ENCODE assay signal across 26 cellular contexts in genomic region chr2:208879666-208880065, GRCh38.
"Had no signal": no experiment of that assay in that cellular context is flagged by ENCODE, and none has a peak within 500 bp of the region (broad histone marks: within the 10 kb centered on the region; RNA-seq: fewer than 3 reads in every experiment).

No MANE protein-coding gene starts in this region.

- ATAC-seq: effector memory CD8-positive, alpha-beta T cell; esophagus mucosa; foreskin keratinocyte; gastrocnemius medialis; heart right ventricle; left cardiac atrium; left lung; left ventricle myocardium superior; lower lobe of right lung; mucosa of descending colon had no signal

- H3K27me3 Mint-ChIP-seq: dendritic cell treated with granulocyte-macrophage colony-stimulating factor and Interleukin-4, amounts not matched to agents 40 ng/mL and 50 ng/mL, for 4 days; effector memory CD8-positive, alpha-beta T cell; naive B cell had no signal

- H3K27ac Mint-ChIP-seq: dendritic cell treated with granulocyte-macrophage colony-stimulating factor and Interleukin-4, amounts not matched to agents 40 ng/mL and 50 ng/mL, for 4 days; effector memory CD8-positive, alpha-beta T cell; endodermal cell; mesothelial cell of epicardium; naive B cell had no signal

- DNase-seq: colonic mucosa; cortex of kidney; effector CD8-positive, alpha-beta T cell; effector memory CD8-positive, alpha-beta T cell; endodermal cell; erythroblast; gastrocnemius medialis; glutamatergic neuron; head of caudate nucleus; heart right ventricle; hippocampal formation; left cardiac atrium; left lung; left ventricle myocardium superior; lower lobe of right lung; mesenchymal stem cell; mucosa of descending colon; naive B cell had no signal

- H3K27ac ChIP-seq: colonic mucosa, epithelial cell of prostate, foreskin keratinocyte, gastrocnemius medialis, heart right ventricle, left lung, lower lobe of right lung had no signal

- H3K27me3 ChIP-seq: colonic mucosa, foreskin keratinocyte, gastrocnemius medialis, left lung had no signal

- H3K4me1 Mint-ChIP-seq: naive B cell had no signal

- H3K36me3 Mint-ChIP-seq: naive B cell had no signal

- H3K4me1 ChIP-seq: colonic mucosa, foreskin keratinocyte, gastrocnemius medialis, heart right ventricle, left lung, lower lobe of right lung had no signal

- H3K36me3 ChIP-seq: colonic mucosa, gastrocnemius medialis, heart right ventricle, left lung, lower lobe of right lung had no signal

- H3K4me3 Mint-ChIP-seq: dendritic cell treated with granulocyte-macrophage colony-stimulating factor and Interleukin-4, amounts not matched to agents 40 ng/mL and 50 ng/mL, for 4 days; effector memory CD8-positive, alpha-beta T cell; endodermal cell; mesothelial cell of epicardium; naive B cell had no signal

- H3K4me3 ChIP-seq: colonic mucosa, gastrocnemius medialis, heart right ventricle, left lung, lower lobe of right lung, mucosa of descending colon had no signal

- FAIRE-seq: endometrium, islet of Langerhans, keratinocyte had no signal

- H3K9me3 ChIP-seq: colonic mucosa, gastrocnemius medialis, left lung, mucosa of descending colon had no signal
